ENCODE assay signal across 1 cellular context in the genomic region with DNA sequence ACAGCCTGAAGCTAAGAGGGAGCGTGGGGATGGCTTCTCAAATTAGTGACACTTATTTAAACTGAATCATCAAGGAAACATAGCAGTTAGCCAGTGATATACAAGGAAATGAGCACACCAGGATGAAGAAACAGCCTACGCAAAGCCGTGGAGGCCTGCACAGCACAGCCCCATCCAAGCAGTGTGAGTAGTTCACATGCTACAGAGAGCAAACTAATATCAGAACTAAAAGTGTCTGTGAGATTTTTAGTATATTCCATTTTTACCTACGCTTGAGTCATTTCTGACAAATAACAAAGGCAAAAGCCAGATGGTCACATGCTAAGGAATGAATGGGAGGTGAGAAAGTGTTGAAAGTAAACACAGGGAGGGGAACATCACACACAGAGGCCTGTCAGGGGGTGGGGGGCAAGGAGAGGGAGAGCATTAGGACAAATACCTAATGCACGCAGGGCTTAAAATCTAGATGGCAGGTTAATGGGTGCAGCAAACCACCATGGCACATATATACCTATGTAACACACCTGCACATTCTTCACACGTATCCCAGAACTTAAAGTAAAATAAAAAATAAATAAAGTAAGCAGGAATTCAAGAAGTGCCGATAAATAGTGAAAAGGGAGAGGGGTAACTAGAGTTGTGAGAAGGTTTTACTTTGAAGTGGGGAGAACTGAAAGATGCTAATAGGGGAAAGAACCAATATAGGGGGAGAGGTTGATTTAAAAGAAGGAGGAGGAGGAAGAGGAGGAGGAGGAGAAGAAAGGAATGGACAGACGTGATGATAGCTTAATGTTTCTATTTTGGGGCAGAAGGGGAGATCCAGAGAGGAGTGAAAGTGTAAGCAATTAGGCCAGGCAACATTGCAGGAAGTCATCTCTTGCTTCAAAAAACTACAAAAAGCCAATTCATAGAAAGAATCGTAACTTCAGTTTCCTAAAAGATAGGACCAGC.
TF ChIP-seq lines count a peak whose summit lies in the region.

No MANE protein-coding gene starts in this region.

TF ChIP-seq in SK-N-SH treated with all-trans-retinoic acid at 6 μM for 48 hours, 23 proteins besides CTCF, POLR2A, EP300 and RAD21 (continued from another document):
- TF ChIP-seq, protein P1, sequence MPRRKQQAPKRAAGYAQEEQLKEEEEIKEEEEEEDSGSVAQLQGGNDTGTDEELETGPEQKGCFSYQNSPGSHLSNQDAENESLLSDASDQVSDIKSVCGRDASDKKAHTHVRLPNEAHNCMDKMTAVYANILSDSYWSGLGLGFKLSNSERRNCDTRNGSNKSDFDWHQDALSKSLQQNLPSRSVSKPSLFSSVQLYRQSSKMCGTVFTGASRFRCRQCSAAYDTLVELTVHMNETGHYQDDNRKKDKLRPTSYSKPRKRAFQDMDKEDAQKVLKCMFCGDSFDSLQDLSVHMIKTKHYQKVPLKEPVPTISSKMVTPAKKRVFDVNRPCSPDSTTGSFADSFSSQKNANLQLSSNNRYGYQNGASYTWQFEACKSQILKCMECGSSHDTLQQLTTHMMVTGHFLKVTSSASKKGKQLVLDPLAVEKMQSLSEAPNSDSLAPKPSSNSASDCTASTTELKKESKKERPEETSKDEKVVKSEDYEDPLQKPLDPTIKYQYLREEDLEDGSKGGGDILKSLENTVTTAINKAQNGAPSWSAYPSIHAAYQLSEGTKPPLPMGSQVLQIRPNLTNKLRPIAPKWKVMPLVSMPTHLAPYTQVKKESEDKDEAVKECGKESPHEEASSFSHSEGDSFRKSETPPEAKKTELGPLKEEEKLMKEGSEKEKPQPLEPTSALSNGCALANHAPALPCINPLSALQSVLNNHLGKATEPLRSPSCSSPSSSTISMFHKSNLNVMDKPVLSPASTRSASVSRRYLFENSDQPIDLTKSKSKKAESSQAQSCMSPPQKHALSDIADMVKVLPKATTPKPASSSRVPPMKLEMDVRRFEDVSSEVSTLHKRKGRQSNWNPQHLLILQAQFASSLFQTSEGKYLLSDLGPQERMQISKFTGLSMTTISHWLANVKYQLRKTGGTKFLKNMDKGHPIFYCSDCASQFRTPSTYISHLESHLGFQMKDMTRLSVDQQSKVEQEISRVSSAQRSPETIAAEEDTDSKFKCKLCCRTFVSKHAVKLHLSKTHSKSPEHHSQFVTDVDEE (CRISPR knock-in tag; IDR thresholded peaks at IDR 0.05), result no peak
- TF ChIP-seq ZNF565 (CRISPR knock-in tag; conservative IDR thresholded peaks at IDR 0.05; ENCODE audit: low read depth), result no peak
TF ChIP-seq in SK-N-SH treated with all-trans-retinoic acid at 6 μM for 48 hours: peak in this region for 0.
